Comparison of ENCODE assay signal across 21 cellular contexts in the genomic region with DNA sequence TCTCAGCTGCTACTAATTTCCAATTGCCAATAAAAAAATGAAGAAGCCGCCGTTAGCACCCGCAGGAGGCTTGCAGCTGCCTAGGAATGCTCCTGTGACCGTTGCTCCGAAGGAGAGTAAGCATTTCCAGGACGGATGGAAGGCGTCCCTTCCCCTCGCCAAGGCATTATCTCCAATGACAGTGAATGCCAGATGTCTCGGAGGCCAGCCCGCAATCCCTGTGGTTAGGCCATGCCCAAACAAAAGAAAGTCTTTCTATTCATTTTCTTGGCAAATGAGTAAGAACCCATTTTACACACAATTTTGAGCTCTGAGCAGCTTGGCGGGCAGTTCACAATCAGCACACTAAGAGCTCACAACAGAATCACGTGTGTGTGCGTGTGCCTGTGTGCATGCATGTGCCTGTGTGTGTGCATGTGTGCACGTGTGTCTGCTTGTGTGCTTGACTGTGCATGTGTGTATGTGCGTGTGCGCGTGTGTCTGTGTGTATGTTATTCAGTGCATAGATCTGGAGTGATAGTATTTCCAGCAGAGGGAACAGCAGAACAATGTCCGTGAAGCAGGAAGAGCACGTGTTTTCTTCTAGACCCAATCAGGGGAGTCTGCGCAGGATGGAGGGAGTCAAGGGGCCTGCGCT.
"Had no signal": no experiment of that assay in that cellular context is flagged by ENCODE, and none has a peak within 500 bp of the region (broad histone marks: within the 10 kb centered on the region; RNA-seq: fewer than 3 reads in every experiment).

No MANE protein-coding gene starts in this region.

- H3K4me3 ChIP-seq: coronary artery, left ventricle myocardium inferior, upper lobe of right lung had no signal

- H3K27ac ChIP-seq: coronary artery, epithelial cell of prostate, left ventricle myocardium inferior, parathyroid adenoma, upper lobe of right lung, WERI-Rb-1 had no signal

- H3K4me1 Mint-ChIP-seq: activated CD4-positive, alpha-beta T cell treated with anti-CD3 and anti-CD28 coated beads, Interleukin-2, amount 10 ng/mL, durations not matched to agents 7 days and 5 days; activated CD8-positive, alpha-beta memory T cell treated with anti-CD3 and anti-CD28 coated beads, Interleukin-2, amount 10 ng/mL, durations not matched to agents 7 days and 5 days; activated naive CD4-positive, alpha-beta T cell treated with anti-CD3 and anti-CD28 coated beads, Interleukin-2, amount 10 ng/mL, durations not matched to agents 7 days and 5 days; endodermal cell; T-cell had no signal

- H3K9me3 Mint-ChIP-seq: activated naive CD4-positive, alpha-beta T cell treated with anti-CD3 and anti-CD28 coated beads, Interleukin-2, amount 10 ng/mL, durations not matched to agents 7 days and 5 days had no signal

- H3K27me3 Mint-ChIP-seq: activated CD4-positive, alpha-beta T cell treated with anti-CD3 and anti-CD28 coated beads, Interleukin-2, amount 10 ng/mL, durations not matched to agents 7 days and 5 days; activated CD8-positive, alpha-beta memory T cell treated with anti-CD3 and anti-CD28 coated beads, Interleukin-2, amount 10 ng/mL, durations not matched to agents 7 days and 5 days; activated naive CD4-positive, alpha-beta T cell treated with anti-CD3 and anti-CD28 coated beads, Interleukin-2, amount 10 ng/mL, durations not matched to agents 7 days and 5 days had no signal

- H3K9ac ChIP-seq: parathyroid adenoma had no signal

- H3K4me1 ChIP-seq: left ventricle myocardium inferior, parathyroid adenoma, upper lobe of right lung had no signal

- H2AFZ ChIP-seq: parathyroid adenoma had no signal

- H3K36me3 Mint-ChIP-seq: activated CD8-positive, alpha-beta memory T cell treated with anti-CD3 and anti-CD28 coated beads, Interleukin-2, amount 10 ng/mL, durations not matched to agents 7 days and 5 days; activated naive CD4-positive, alpha-beta T cell treated with anti-CD3 and anti-CD28 coated beads, Interleukin-2, amount 10 ng/mL, durations not matched to agents 7 days and 5 days; natural killer cell treated with Interleukin-12 subunit alpha and Interleukin-12 subunit beta and Interleukin-15 and Interleukin-18, amount 100 ng/mL, for 72 hours; T-cell had no signal

- H3K27ac Mint-ChIP-seq: activated CD4-positive, alpha-beta T cell treated with anti-CD3 and anti-CD28 coated beads, Interleukin-2, amount 10 ng/mL, durations not matched to agents 7 days and 5 days; activated CD8-positive, alpha-beta memory T cell treated with anti-CD3 and anti-CD28 coated beads, Interleukin-2, amount 10 ng/mL, durations not matched to agents 7 days and 5 days; activated CD8-positive, alpha-beta T cell treated with anti-CD3 and anti-CD28 coated beads for 36 hours; activated naive CD4-positive, alpha-beta T cell treated with anti-CD3 and anti-CD28 coated beads, Interleukin-2, amount 10 ng/mL, durations not matched to agents 7 days and 5 days; endodermal cell; natural killer cell treated with Interleukin-12 subunit alpha and Interleukin-12 subunit beta and Interleukin-15 and Interleukin-18, amount 100 ng/mL, for 72 hours; T-cell; T-helper 2 cell treated with Interferon-gamma antibody and Interleukin-4, amounts not matched to agents 5 μg/mL and 100 μg/mL, for 36 hours had no signal

- H3K4me3 Mint-ChIP-seq: activated CD4-positive, alpha-beta T cell treated with anti-CD3 and anti-CD28 coated beads, Interleukin-2, amount 10 ng/mL, durations not matched to agents 7 days and 5 days; activated CD8-positive, alpha-beta memory T cell treated with anti-CD3 and anti-CD28 coated beads, Interleukin-2, amount 10 ng/mL, durations not matched to agents 7 days and 5 days; activated CD8-positive, alpha-beta T cell treated with anti-CD3 and anti-CD28 coated beads for 36 hours; activated naive CD4-positive, alpha-beta T cell treated with anti-CD3 and anti-CD28 coated beads, Interleukin-2, amount 10 ng/mL, durations not matched to agents 7 days and 5 days; endodermal cell; natural killer cell treated with Interleukin-12 subunit alpha and Interleukin-12 subunit beta and Interleukin-15 and Interleukin-18, amount 100 ng/mL, for 72 hours; T-cell; T-helper 2 cell treated with Interferon-gamma antibody and Interleukin-4, amounts not matched to agents 5 μg/mL and 100 μg/mL, for 36 hours had no signal

- DNase-seq: activated CD4-positive, alpha-beta T cell treated with anti-CD3 and anti-CD28 coated beads, Interleukin-2, amount 10 ng/mL, durations not matched to agents 7 days and 5 days; activated CD4-positive, CD25-positive, alpha-beta regulatory T cell treated with anti-CD3 and anti-CD28 coated beads, Interleukin-2, amount 50 U/mL, for 72 hours; activated CD8-positive, alpha-beta memory T cell treated with anti-CD3 and anti-CD28 coated beads, Interleukin-2, amount 10 ng/mL, durations not matched to agents 7 days and 5 days; activated CD8-positive, alpha-beta T cell treated with anti-CD3 and anti-CD28 coated beads for 36 hours; activated effector memory CD4-positive, alpha-beta T cell treated with anti-CD3 and anti-CD28 coated beads, Interleukin-2, amount 50 U/mL, for 16 hours; activated naive CD4-positive, alpha-beta T cell treated with anti-CD3 and anti-CD28 coated beads, Interleukin-2, amount 10 ng/mL, durations not matched to agents 7 days and 5 days; activated T-cell treated with anti-CD3 and anti-CD28 coated beads for 4 hours; cerebellar nuclear complex; endodermal cell; kidney glomerular epithelial cell; left ventricle myocardium inferior; stimulated activated CD4-positive, alpha-beta T cell treated with anti-CD3 and anti-CD28 coated beads, Interleukin-4, amount 100 ng/mL, for 24 hours; stimulated activated naive CD4-positive, alpha-beta T cell treated with Interleukin-2 at 50 U/mL for 16 hours; T-cell; upper lobe of right lung; WERI-Rb-1 had no signal

- H3K79me2 ChIP-seq: parathyroid adenoma had no signal

- H3K36me3 ChIP-seq: left ventricle myocardium inferior, upper lobe of right lung, WERI-Rb-1 had no signal

- ATAC-seq: activated CD8-positive, alpha-beta memory T cell treated with anti-CD3 and anti-CD28 coated beads, Interleukin-2, amount 10 ng/mL, durations not matched to agents 7 days and 5 days; activated CD8-positive, alpha-beta T cell treated with anti-CD3 and anti-CD28 coated beads for 36 hours; natural killer cell treated with Interleukin-12 subunit alpha and Interleukin-12 subunit beta and Interleukin-15 and Interleukin-18, amount 100 ng/mL, for 72 hours; T-cell; upper lobe of right lung had no signal

- H3K9me3 ChIP-seq: upper lobe of right lung had no signal
